9 cellular contexts compared by ENCODE assay signal in genomic region chr14:73750161-73750901, GRCh38. TPM values are rescaled to one million over a fixed set of nuclear protein-coding genes. Genes with fewer than 3 reads are reported as not detected.
DNase-seq lines count a peak whose midpoint lies in the region; ATAC-seq and TF ChIP-seq lines count a peak whose summit lies in the region.
"Had no signal": no experiment of that assay in that cellular context is flagged by ENCODE, and none has a peak within 500 bp of the region (broad histone marks: within the 10 kb centered on the region; RNA-seq: fewer than 3 reads in every experiment).

No MANE protein-coding gene starts in this region.

- no peak overlapping the region for H3K4me3 ChIP-seq in Peyer's patch
- peak overlapping the region; percentile 16 for H3K4me3 ChIP-seq in rectal smooth muscle tissue (ENCODE audit: low read length)

- H3K27ac ChIP-seq in Peyer's patch (peak overlapping the region; percentile 96 to 100 (median 98)), rectal smooth muscle tissue (ENCODE audit: low read depth, low read length) (peak overlapping the region; percentile 86)

- no peak for TF ChIP-seq CTCF in Peyer's patch (IDR thresholded peaks at IDR 0.05)

- peak overlapping the region; percentile 95 to 97 for H3K27ac Mint-ChIP-seq in effector memory CD8-positive, alpha-beta T cell

- peaks cover 85 to 88% of the 10 kb centered on the region in 2 donors for H3K4me1 Mint-ChIP-seq in effector memory CD8-positive, alpha-beta T cell (ENCODE audit: low read depth in 2 of 2)

- no peak overlapping the region for H3K9ac ChIP-seq in rectal smooth muscle tissue (ENCODE audit: low read length)

- TF ChIP-seq POLR2A in Peyer's patch (IDR thresholded peaks at IDR 0.05) = no peak

- H3K4me3 Mint-ChIP-seq in effector memory CD8-positive, alpha-beta T cell = peak overlapping the region; percentile 93 to 95
- H3K4me3 Mint-ChIP-seq: dendritic cell treated with granulocyte-macrophage colony-stimulating factor and Interleukin-4, amounts not matched to agents 40 ng/mL and 50 ng/mL, for 4 days had no signal

- H3K9me3 Mint-ChIP-seq in effector memory CD8-positive, alpha-beta T cell = no peaks in the 10 kb centered on the region
- H3K9me3 Mint-ChIP-seq: dendritic cell treated with granulocyte-macrophage colony-stimulating factor and Interleukin-4, amounts not matched to agents 40 ng/mL and 50 ng/mL, for 4 days had no signal

- ATAC-seq in effector memory CD8-positive, alpha-beta T cell (replicated peaks) = no peak
- ATAC-seq in GM21737 (IDR thresholded peaks at IDR 0.05; ENCODE audit: unreplicated experiment) = no peak

- no peaks in the 10 kb centered on the region for H3K36me3 ChIP-seq in Peyer's patch
- no peaks in the 10 kb centered on the region for H3K36me3 ChIP-seq in rectal smooth muscle tissue (ENCODE audit: control insufficient read depth, insufficient read depth, low read length)

- DNase-seq in ELF-1 (ENCODE audit: low read depth, low spot score) (peak; percentile 79), Peyer's patch (peak in 1 of 3 donors; percentile 31), KG1 (lab: John Stamatoyannopoulos, UW) (no peak), HCEC 1CT (no peak)
- DNase-seq in effector memory CD8-positive, alpha-beta T cell = no peak
- DNase-seq in effector CD8-positive, alpha-beta T cell (lab: John Stamatoyannopoulos, UW) = no peak

- no peaks in the 10 kb centered on the region for H3K27me3 Mint-ChIP-seq in effector memory CD8-positive, alpha-beta T cell
- H3K27me3 Mint-ChIP-seq: dendritic cell treated with granulocyte-macrophage colony-stimulating factor and Interleukin-4, amounts not matched to agents 40 ng/mL and 50 ng/mL, for 4 days had no signal

- no peaks in the 10 kb centered on the region for H3K27me3 ChIP-seq in Peyer's patch
- no peaks in the 10 kb centered on the region for H3K27me3 ChIP-seq in rectal smooth muscle tissue (ENCODE audit: control insufficient read depth, insufficient read depth, low read length)

- H3K4me1 ChIP-seq in Peyer's patch (peaks cover 51 to 99% (median 79%) of the 10 kb centered on the region in 4 donors), rectal smooth muscle tissue (ENCODE audit: control insufficient read depth, insufficient read depth, low read length) (peaks cover 82% of the 10 kb centered on the region)

- H3K9me3 ChIP-seq in Peyer's patch = no peaks in the 10 kb centered on the region

- H3K36me3 Mint-ChIP-seq in effector memory CD8-positive, alpha-beta T cell (ENCODE audit: insufficient read depth) = peaks cover 43% of the 10 kb centered on the region

RNA-seq across cellular contexts. Expression of gene PNMA1, which starts 36.1 kb away (rescaled TPM):
- 10 to 100 TPM in 1 of 4 donors, 1 to 10 TPM in 3; 4.4 to 11.6 (median 7.0) TPM for total RNA-seq in Peyer's patch
